Comparison of ENCODE assay signal across 18 cellular contexts in the genomic region with DNA sequence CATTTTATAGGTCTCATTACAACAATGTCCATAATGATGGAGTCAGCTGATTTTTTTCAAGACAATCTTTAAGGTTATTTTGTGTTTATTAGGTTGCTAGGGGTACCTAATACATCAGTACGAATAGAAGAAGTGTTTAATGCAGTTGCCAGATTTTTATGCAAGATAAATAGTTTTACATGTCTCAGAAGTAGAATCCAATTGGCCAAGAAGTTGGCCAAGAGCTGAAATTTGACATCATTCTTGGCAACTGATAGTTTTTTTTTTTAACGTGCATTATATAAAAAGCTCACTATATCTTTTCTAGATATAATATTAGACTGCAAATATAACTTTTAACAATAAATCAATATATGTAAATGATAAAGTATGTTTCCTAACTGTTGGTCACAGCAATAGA.
A peak's percentile ranks its signal among the peaks of the same experiment; 100 is the strongest.
DNase-seq lines count a peak whose midpoint lies in the region; ATAC-seq and TF ChIP-seq lines count a peak whose summit lies in the region.
"Had no signal": no experiment of that assay in that cellular context is flagged by ENCODE, and none has a peak within 500 bp of the region (broad histone marks: within the 10 kb centered on the region; RNA-seq: fewer than 3 reads in every experiment).

No MANE protein-coding gene starts in this region.

- intact Hi-C loops in MCF 10A (cut with micrococcal nuclease) (loop anchor here (5.0 kb wide), 1 partner anchor 62 kb away; no protein-coding TSS in a partner anchor), breast epithelium (cut with DNase I; ENCODE audit: low total_unique reads) (no loop called here), heart right ventricle (cut with DNase I) (loop anchor here in 1 of 10 donors (5.0 kb wide), 1 partner anchor 62 kb away; no protein-coding TSS in a partner anchor)

- no peak for TF ChIP-seq CTCF in MCF 10A (IDR thresholded peaks at IDR 0.05; ENCODE audit: unreplicated experiment)
- TF ChIP-seq CTCF in breast epithelium (IDR thresholded peaks at IDR 0.05) = no peak
- no peak for TF ChIP-seq CTCF in heart right ventricle (IDR thresholded peaks at IDR 0.05)

- ATAC-seq in SK-N-SH treated with all-trans-retinoic acid at 6 μM for 48 hours (peak; percentile 14), heart right ventricle (no peak)

- no peak overlapping the region for H3K4me3 Mint-ChIP-seq in MCF 10A (ENCODE audit: unreplicated experiment)

- H3K4me3 ChIP-seq in breast epithelium (no peak overlapping the region), heart right ventricle (no peak overlapping the region)
- H3K4me3 ChIP-seq: SJCRH30 had no signal

- no TSS peak for BruUV-seq in MCF 10A (replicated peaks; lab: Mats Ljungman, UMichigan)

- DNase-seq in MCF 10A (ENCODE audit: unreplicated experiment) = peak; percentile 28
- no peak for DNase-seq in breast epithelium (ENCODE audit: low spot score in 2 of 2)
- peak; percentile 26 for DNase-seq in fibroblast of gingiva (ENCODE audit: low read depth)
- no peak for DNase-seq in heart right ventricle
- no peak for DNase-seq in activated CD8-positive, alpha-beta memory T cell treated with anti-CD3 and anti-CD28 coated beads, Interleukin-2, amount 50 U/mL, for 4 hours
- no peak for DNase-seq in NCI-H1930 (lab: John Stamatoyannopoulos, UW)
- DNase-seq in cerebellar cortex (ENCODE audit: low spot score) = no peak
- DNase-seq: C1 segment of cervical spinal cord, DMS153, MM.1S, NCI-H2029, NCI-H2171 treated with DMSO at 0.1 percent for 48 hours, NCI-H524, RPMI8226 had no signal

- H3K27me3 Mint-ChIP-seq in MCF 10A (ENCODE audit: insufficient read depth, unreplicated experiment) = no peaks in the 10 kb centered on the region

- POLR2A ChIA-PET in MCF 10A (lab: Yijun Ruan, JAX) = interaction anchor here (0.6 to 1.5 kb wide), 4 partner anchors 10 to 84 kb away, joined by 3 to 4 read pairs (median 3); no protein-coding TSS in a partner anchor

- H3K27ac ChIP-seq in breast epithelium = no peak overlapping the region
- no peak overlapping the region for H3K27ac ChIP-seq in heart right ventricle
- H3K27ac ChIP-seq: 22Rv1, HL-60, SJCRH30 had no signal

- peaks cover 7% of the 10 kb centered on the region for H3K4me1 Mint-ChIP-seq in MCF 10A (ENCODE audit: insufficient read depth, unreplicated experiment)

- H3K9me3 Mint-ChIP-seq in MCF 10A (ENCODE audit: unreplicated experiment) = no peaks in the 10 kb centered on the region

- H3K4me1 ChIP-seq in breast epithelium (no peaks in the 10 kb centered on the region), heart right ventricle (peaks cover 2 to 41% (median 24%) of the 10 kb centered on the region in 9 donors)

- 38 to 39% methylated on average over 2 of the region's 2 CpGs for WGBS in heart right ventricle, 2 donors

- CTCF ChIA-PET in MCF 10A (lab: Yijun Ruan, JAX) = interaction anchor here (0.7 to 1.0 kb wide), 2 partner anchors 11 to 360 kb away, joined by 3 to 5 read pairs; no protein-coding TSS in a partner anchor

- H3K9me3 ChIP-seq in breast epithelium (no peaks in the 10 kb centered on the region), heart right ventricle (no peaks in the 10 kb centered on the region)
- H3K9me3 ChIP-seq: SJCRH30 had no signal

- no peak for TF ChIP-seq POLR2A in breast epithelium (IDR thresholded peaks at IDR 0.05)

- H3K36me3 Mint-ChIP-seq in MCF 10A (ENCODE audit: insufficient read depth, unreplicated experiment) = no peaks in the 10 kb centered on the region

- no peaks in the 10 kb centered on the region for H3K36me3 ChIP-seq in breast epithelium
- no peaks in the 10 kb centered on the region for H3K36me3 ChIP-seq in heart right ventricle
- H3K36me3 ChIP-seq: SJCRH30 had no signal

- H3K27me3 ChIP-seq in breast epithelium (no peaks in the 10 kb centered on the region), heart right ventricle (no peaks in the 10 kb centered on the region)
- H3K27me3 ChIP-seq: SJCRH30 had no signal

- peak overlapping the region; percentile 71 for H3K27ac Mint-ChIP-seq in MCF 10A (ENCODE audit: low read depth, unreplicated experiment)

TF ChIP-seq in SK-N-SH treated with all-trans-retinoic acid at 6 μM for 48 hours, 23 proteins besides CTCF, POLR2A, EP300 and RAD21:
- TF ChIP-seq ZNF8 (CRISPR knock-in tag; IDR thresholded peaks at IDR 0.05) = no peak
- no peak for TF ChIP-seq PPARA (CRISPR knock-in tag; IDR thresholded peaks at IDR 0.05; ENCODE audit: borderline replicate concordance)
- no peak for TF ChIP-seq TSHZ2 (CRISPR knock-in tag; IDR thresholded peaks at IDR 0.05)
- no peak for TF ChIP-seq ZNF70 (CRISPR knock-in tag; IDR thresholded peaks at IDR 0.05)
- TF ChIP-seq OSR1 (CRISPR knock-in tag; IDR thresholded peaks at IDR 0.05) = no peak
- no peak for TF ChIP-seq ZC3H10 (CRISPR knock-in tag; IDR thresholded peaks at IDR 0.05)
- TF ChIP-seq CSDC2 (CRISPR knock-in tag; IDR thresholded peaks at IDR 0.05) = no peak
- TF ChIP-seq, protein P1, sequence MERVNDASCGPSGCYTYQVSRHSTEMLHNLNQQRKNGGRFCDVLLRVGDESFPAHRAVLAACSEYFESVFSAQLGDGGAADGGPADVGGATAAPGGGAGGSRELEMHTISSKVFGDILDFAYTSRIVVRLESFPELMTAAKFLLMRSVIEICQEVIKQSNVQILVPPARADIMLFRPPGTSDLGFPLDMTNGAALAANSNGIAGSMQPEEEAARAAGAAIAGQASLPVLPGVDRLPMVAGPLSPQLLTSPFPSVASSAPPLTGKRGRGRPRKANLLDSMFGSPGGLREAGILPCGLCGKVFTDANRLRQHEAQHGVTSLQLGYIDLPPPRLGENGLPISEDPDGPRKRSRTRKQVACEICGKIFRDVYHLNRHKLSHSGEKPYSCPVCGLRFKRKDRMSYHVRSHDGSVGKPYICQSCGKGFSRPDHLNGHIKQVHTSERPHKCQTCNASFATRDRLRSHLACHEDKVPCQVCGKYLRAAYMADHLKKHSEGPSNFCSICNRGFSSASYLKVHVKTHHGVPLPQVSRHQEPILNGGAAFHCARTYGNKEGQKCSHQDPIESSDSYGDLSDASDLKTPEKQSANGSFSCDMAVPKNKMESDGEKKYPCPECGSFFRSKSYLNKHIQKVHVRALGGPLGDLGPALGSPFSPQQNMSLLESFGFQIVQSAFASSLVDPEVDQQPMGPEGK (CRISPR knock-in tag; IDR thresholded peaks at IDR 0.05; ENCODE audit: borderline replicate concordance) = no peak
- no peak for TF ChIP-seq BACH2 (CRISPR knock-in tag; IDR thresholded peaks at IDR 0.05; ENCODE audit: borderline replicate concordance)
- no peak for TF ChIP-seq ESRRG (CRISPR knock-in tag; IDR thresholded peaks at IDR 0.05)
- TF ChIP-seq ARNTL (CRISPR knock-in tag; IDR thresholded peaks at IDR 0.05; ENCODE audit: borderline replicate concordance, low read depth) = no peak
- TF ChIP-seq, protein P2, sequence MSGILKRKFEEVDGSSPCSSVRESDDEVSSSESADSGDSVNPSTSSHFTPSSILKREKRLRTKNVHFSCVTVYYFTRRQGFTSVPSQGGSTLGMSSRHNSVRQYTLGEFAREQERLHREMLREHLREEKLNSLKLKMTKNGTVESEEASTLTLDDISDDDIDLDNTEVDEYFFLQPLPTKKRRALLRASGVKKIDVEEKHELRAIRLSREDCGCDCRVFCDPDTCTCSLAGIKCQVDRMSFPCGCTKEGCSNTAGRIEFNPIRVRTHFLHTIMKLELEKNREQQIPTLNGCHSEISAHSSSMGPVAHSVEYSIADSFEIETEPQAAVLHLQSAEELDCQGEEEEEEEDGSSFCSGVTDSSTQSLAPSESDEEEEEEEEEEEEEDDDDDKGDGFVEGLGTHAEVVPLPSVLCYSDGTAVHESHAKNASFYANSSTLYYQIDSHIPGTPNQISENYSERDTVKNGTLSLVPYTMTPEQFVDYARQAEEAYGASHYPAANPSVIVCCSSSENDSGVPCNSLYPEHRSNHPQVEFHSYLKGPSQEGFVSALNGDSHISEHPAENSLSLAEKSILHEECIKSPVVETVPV (CRISPR knock-in tag; IDR thresholded peaks at IDR 0.05) = no peak
- TF ChIP-seq RARB (CRISPR knock-in tag; IDR thresholded peaks at IDR 0.05) = no peak
TF ChIP-seq in SK-N-SH treated with all-trans-retinoic acid at 6 μM for 48 hours: peak in this region for 0.

Comparison
In these comparisons a context has a peak if more than half of its experiments do, and no peak if none do; other contexts are left out.
1. DNase-seq: peak in MCF 10A (single experiment) and fibroblast of gingiva (single experiment); none in breast epithelium (0 of 2), heart right ventricle (0 of 2), activated CD8-positive, alpha-beta memory T cell treated with anti-CD3 and anti-CD28 coated beads, Interleukin-2, amount 50 U/mL, for 4 hours (single experiment), NCI-H1930 (0 of 2) and cerebellar cortex (single experiment).